7 cellular contexts compared by ENCODE assay signal in genomic region chr5:119299615-119300310, GRCh38. TPM values are rescaled to one million over a fixed set of nuclear protein-coding genes. Genes with fewer than 3 reads are reported as not detected.
A peak's percentile ranks its signal among the peaks of the same experiment; 100 is the strongest.
DNase-seq lines count a peak whose midpoint lies in the region.
"Not testable (repeated sequence)": the region's sequence is repeated elsewhere in the genome, so short reads cannot be mapped to it uniquely, and the experiment has no call there.

No MANE protein-coding gene starts in this region.

- peaks cover 69% of the 10 kb centered on the region for H3K4me1 Mint-ChIP-seq in activated naive CD4-positive, alpha-beta T cell treated with anti-CD3 and anti-CD28 coated beads, Interleukin-2, amount 10 ng/mL, durations not matched to agents 7 days and 5 days
- H3K4me1 Mint-ChIP-seq in immature natural killer cell, result peaks cover 76 to 82% of the 10 kb centered on the region in 2 donors

- peak; percentile 85 for DNase-seq in Jurkat, Clone E6-1 (ENCODE audit: low read depth, low spot score)
- peak; percentile 80 to 84 for DNase-seq in activated CD4-positive, alpha-beta T cell treated with anti-CD3 and anti-CD28 coated beads for 24 hours (ENCODE audit: low read depth in 2 of 2)
- DNase-seq in activated T-cell treated with anti-CD3 and anti-CD28 coated beads for 1 hour (ENCODE audit: low read depth) (peak; percentile 75), immature natural killer cell (peak in 2 of 3 donors; percentile 34 to 66)
- peak; percentile 92 for DNase-seq in activated naive CD4-positive, alpha-beta T cell treated with anti-CD3 and anti-CD28 coated beads, Interleukin-2, amount 10 ng/mL, durations not matched to agents 7 days and 5 days
- DNase-seq in stimulated activated CD4-positive, alpha-beta T cell treated with anti-CD3 and anti-CD28 coated beads, Interleukin-1b, Interleukin-23, amount 100 ng/mL, for 24 hours (ENCODE audit: low read depth in 4 of 4, low spot score in 1 of 4), result peak; percentile 57 to 90 (median 82)
- DNase-seq in stimulated activated CD8-positive, alpha-beta memory T cell treated with anti-CD3 and anti-CD28 coated beads, Interleukin-4, amount 100 ng/mL, for 1 hour (ENCODE audit: low read depth in 2 of 2, low spot score in 1 of 2), result peak; percentile 45 to 74

- peak overlapping the region; percentile 58 for H3K4me3 ChIP-seq in Jurkat, Clone E6-1 (ENCODE audit: low read length)

- H3K27ac Mint-ChIP-seq in activated naive CD4-positive, alpha-beta T cell treated with anti-CD3 and anti-CD28 coated beads, Interleukin-2, amount 10 ng/mL, durations not matched to agents 7 days and 5 days, result peak overlapping the region; percentile 94
- peak overlapping the region; percentile 64 to 88 (median 80) for H3K27ac Mint-ChIP-seq in immature natural killer cell

- H3K36me3 Mint-ChIP-seq in activated naive CD4-positive, alpha-beta T cell treated with anti-CD3 and anti-CD28 coated beads, Interleukin-2, amount 10 ng/mL, durations not matched to agents 7 days and 5 days, result peaks cover 76% of the 10 kb centered on the region
- not testable (repeated sequence) for H3K36me3 Mint-ChIP-seq in immature natural killer cell

- peaks cover 21% of the 10 kb centered on the region for H3K9me3 Mint-ChIP-seq in activated naive CD4-positive, alpha-beta T cell treated with anti-CD3 and anti-CD28 coated beads, Interleukin-2, amount 10 ng/mL, durations not matched to agents 7 days and 5 days
- H3K9me3 Mint-ChIP-seq in immature natural killer cell, result not testable (repeated sequence)

- peak overlapping the region; percentile 74 for H3K4me3 Mint-ChIP-seq in activated naive CD4-positive, alpha-beta T cell treated with anti-CD3 and anti-CD28 coated beads, Interleukin-2, amount 10 ng/mL, durations not matched to agents 7 days and 5 days
- H3K4me3 Mint-ChIP-seq in immature natural killer cell, result peak overlapping the region; percentile 50 to 86 (median 74)

- CTCF ChIA-PET in activated naive CD4-positive, alpha-beta T cell treated with anti-CD3 and anti-CD28 coated beads, Interleukin-2, amount 10 ng/mL, durations not matched to agents 7 days and 5 days (lab: Charles Lee), result interaction anchor here (1.5 to 2.4 kb wide), 3 partner anchors 11 to 112 kb away, joined by 4 to 11 read pairs (median 9); no protein-coding TSS in a partner anchor

- H3K27me3 Mint-ChIP-seq in activated naive CD4-positive, alpha-beta T cell treated with anti-CD3 and anti-CD28 coated beads, Interleukin-2, amount 10 ng/mL, durations not matched to agents 7 days and 5 days; immature natural killer cell (ENCODE audit: low read depth in 3 of 3): not testable (repeated sequence)

RNA-seq across cellular contexts. Expression of gene TNFAIP8, which starts 56.1 kb away (rescaled TPM):
- 105 TPM for polyA plus RNA-seq in Jurkat, Clone E6-1 (2012; ENCODE audit: insufficient read depth, insufficient read length)
- polyA plus RNA-seq in immature natural killer cell, result 100 to 1,000 TPM in 2 of 3 donors, 10 to 100 TPM in 1; 99.7 to 162 (median 132) TPM

Comparison
In these comparisons a context has a peak if more than half of its experiments do, and no peak if none do; other contexts are left out.
1. Peak in every context shown above with its lines: DNase-seq and H3K4me3 ChIP-seq.